1 cellular context compared by ENCODE assay signal in the genomic region with DNA sequence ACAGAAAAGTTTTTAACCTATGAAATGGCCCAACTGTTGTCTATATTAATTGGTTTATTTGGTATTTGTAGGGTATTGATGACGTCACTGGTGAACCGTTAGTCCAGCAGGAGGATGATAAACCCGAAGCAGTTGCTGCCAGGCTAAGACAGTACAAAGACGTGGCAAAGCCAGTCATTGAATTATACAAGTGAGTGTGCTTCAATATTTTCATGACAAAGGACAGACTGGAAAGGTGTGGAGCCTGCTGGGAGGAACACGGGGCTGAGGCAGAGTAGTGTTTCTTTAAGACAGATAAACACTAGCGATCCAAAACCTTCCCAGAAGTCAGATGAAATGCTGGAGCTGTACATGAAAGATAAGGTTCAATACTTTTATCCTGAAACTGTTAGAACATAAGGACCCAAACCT.
TF ChIP-seq lines count a peak whose summit lies in the region.

No MANE protein-coding gene starts in this region.

TF ChIP-seq in K562, 482 proteins besides CTCF, POLR2A, EP300 and RAD21 (continued from another document and continues in another):
- TF ChIP-seq, protein P1, sequence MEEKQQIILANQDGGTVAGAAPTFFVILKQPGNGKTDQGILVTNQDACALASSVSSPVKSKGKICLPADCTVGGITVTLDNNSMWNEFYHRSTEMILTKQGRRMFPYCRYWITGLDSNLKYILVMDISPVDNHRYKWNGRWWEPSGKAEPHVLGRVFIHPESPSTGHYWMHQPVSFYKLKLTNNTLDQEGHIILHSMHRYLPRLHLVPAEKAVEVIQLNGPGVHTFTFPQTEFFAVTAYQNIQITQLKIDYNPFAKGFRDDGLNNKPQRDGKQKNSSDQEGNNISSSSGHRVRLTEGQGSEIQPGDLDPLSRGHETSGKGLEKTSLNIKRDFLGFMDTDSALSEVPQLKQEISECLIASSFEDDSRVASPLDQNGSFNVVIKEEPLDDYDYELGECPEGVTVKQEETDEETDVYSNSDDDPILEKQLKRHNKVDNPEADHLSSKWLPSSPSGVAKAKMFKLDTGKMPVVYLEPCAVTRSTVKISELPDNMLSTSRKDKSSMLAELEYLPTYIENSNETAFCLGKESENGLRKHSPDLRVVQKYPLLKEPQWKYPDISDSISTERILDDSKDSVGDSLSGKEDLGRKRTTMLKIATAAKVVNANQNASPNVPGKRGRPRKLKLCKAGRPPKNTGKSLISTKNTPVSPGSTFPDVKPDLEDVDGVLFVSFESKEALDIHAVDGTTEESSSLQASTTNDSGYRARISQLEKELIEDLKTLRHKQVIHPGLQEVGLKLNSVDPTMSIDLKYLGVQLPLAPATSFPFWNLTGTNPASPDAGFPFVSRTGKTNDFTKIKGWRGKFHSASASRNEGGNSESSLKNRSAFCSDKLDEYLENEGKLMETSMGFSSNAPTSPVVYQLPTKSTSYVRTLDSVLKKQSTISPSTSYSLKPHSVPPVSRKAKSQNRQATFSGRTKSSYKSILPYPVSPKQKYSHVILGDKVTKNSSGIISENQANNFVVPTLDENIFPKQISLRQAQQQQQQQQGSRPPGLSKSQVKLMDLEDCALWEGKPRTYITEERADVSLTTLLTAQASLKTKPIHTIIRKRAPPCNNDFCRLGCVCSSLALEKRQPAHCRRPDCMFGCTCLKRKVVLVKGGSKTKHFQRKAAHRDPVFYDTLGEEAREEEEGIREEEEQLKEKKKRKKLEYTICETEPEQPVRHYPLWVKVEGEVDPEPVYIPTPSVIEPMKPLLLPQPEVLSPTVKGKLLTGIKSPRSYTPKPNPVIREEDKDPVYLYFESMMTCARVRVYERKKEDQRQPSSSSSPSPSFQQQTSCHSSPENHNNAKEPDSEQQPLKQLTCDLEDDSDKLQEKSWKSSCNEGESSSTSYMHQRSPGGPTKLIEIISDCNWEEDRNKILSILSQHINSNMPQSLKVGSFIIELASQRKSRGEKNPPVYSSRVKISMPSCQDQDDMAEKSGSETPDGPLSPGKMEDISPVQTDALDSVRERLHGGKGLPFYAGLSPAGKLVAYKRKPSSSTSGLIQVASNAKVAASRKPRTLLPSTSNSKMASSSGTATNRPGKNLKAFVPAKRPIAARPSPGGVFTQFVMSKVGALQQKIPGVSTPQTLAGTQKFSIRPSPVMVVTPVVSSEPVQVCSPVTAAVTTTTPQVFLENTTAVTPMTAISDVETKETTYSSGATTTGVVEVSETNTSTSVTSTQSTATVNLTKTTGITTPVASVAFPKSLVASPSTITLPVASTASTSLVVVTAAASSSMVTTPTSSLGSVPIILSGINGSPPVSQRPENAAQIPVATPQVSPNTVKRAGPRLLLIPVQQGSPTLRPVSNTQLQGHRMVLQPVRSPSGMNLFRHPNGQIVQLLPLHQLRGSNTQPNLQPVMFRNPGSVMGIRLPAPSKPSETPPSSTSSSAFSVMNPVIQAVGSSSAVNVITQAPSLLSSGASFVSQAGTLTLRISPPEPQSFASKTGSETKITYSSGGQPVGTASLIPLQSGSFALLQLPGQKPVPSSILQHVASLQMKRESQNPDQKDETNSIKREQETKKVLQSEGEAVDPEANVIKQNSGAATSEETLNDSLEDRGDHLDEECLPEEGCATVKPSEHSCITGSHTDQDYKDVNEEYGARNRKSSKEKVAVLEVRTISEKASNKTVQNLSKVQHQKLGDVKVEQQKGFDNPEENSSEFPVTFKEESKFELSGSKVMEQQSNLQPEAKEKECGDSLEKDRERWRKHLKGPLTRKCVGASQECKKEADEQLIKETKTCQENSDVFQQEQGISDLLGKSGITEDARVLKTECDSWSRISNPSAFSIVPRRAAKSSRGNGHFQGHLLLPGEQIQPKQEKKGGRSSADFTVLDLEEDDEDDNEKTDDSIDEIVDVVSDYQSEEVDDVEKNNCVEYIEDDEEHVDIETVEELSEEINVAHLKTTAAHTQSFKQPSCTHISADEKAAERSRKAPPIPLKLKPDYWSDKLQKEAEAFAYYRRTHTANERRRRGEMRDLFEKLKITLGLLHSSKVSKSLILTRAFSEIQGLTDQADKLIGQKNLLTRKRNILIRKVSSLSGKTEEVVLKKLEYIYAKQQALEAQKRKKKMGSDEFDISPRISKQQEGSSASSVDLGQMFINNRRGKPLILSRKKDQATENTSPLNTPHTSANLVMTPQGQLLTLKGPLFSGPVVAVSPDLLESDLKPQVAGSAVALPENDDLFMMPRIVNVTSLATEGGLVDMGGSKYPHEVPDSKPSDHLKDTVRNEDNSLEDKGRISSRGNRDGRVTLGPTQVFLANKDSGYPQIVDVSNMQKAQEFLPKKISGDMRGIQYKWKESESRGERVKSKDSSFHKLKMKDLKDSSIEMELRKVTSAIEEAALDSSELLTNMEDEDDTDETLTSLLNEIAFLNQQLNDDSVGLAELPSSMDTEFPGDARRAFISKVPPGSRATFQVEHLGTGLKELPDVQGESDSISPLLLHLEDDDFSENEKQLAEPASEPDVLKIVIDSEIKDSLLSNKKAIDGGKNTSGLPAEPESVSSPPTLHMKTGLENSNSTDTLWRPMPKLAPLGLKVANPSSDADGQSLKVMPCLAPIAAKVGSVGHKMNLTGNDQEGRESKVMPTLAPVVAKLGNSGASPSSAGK (IDR thresholded peaks at IDR 0.05) = peak; percentile 32; the same call in 1 of the 2 replicates
- TF ChIP-seq MTA1 (IDR thresholded peaks at IDR 0.05; ENCODE audit: borderline replicate concordance) (0 out of 2 replicates have a peak, but pooled peaks have one; percentile 57), ZNF766 (CRISPR knock-in tag; conservative IDR thresholded peaks at IDR 0.05) (no peak), FOXK2 (conservative IDR thresholded peaks at IDR 0.05 in 1 of 2, IDR thresholded peaks at IDR 0.05 in 1 of 2; ENCODE audit: low read depth in 2 of 2) (no peak), TAF9B (IDR thresholded peaks at IDR 0.05; ENCODE audit: partially characterized antibody) (peak; percentile 17), RCOR1 (IDR thresholded peaks at IDR 0.05; ENCODE audit: borderline replicate concordance in 1 of 2, low read depth in 2 of 2, low read length in 2 of 2) (peak in 1 of 2 experiments; percentile 66; a peak in 2 of 4 replicates), NCOR1 (IDR thresholded peaks at IDR 0.05) (peak; percentile 58), MECOM (CRISPR knock-in tag; IDR thresholded peaks at IDR 0.05) (peak; percentile 20; the same call in 1 of the 2 replicates), NFATC3 (IDR thresholded peaks at IDR 0.05) (no peak), ZNF780A (CRISPR knock-in tag; IDR thresholded peaks at IDR 0.05) (no peak), ZNF121 (CRISPR knock-in tag; conservative IDR thresholded peaks at IDR 0.05) (no peak), ZNF507 (tag; conservative IDR thresholded peaks at IDR 0.05) (no peak), PURB (CRISPR knock-in tag; IDR thresholded peaks at IDR 0.05; ENCODE audit: low read depth) (no peak), MTF1 (CRISPR knock-in tag; IDR thresholded peaks at IDR 0.05; ENCODE audit: borderline replicate concordance) (no peak), ZNF324 (CRISPR knock-in tag; IDR thresholded peaks at IDR 0.05) (no peak; the same call in 1 of the 2 replicates), NCOA1 (IDR thresholded peaks at IDR 0.05; ENCODE audit: low read depth) (no peak), NR4A1 (CRISPR knock-in tag; IDR thresholded peaks at IDR 0.05) (no peak), NR4A1 (tag; IDR thresholded peaks at IDR 0.05) (peak; percentile 43; the same call in 1 of the 2 replicates), ZNF77 (CRISPR knock-in tag; IDR thresholded peaks at IDR 0.05) (no peak), FOSL1 (tag; conservative IDR thresholded peaks at IDR 0.05) (0 out of 2 replicates have a peak, but pooled peaks have one; percentile 24), ESRRA (IDR thresholded peaks at IDR 0.05; ENCODE audit: borderline replicate concordance, low read depth) (no peak), MYBL2 (IDR thresholded peaks at IDR 0.05; ENCODE audit: low read depth) (peak; percentile 43; the same call in 1 of the 2 replicates), MYBL2 (CRISPR knock-in tag; IDR thresholded peaks at IDR 0.05; ENCODE audit: borderline replicate concordance) (no peak), NBN (IDR thresholded peaks at IDR 0.05; ENCODE audit: low read depth) (peak; percentile 73), DPF2 (IDR thresholded peaks at IDR 0.05) (peak; percentile 47; the same call in 1 of the 2 replicates), TAL1 (IDR thresholded peaks at IDR 0.05) (peak; percentile 60; the same call in 1 of the 2 replicates), ZNF431 (CRISPR knock-in tag; IDR thresholded peaks at IDR 0.05) (no peak), ZSCAN32 (CRISPR knock-in tag; IDR thresholded peaks at IDR 0.05) (no peak), ARID1B (IDR thresholded peaks at IDR 0.05) (peak; percentile 82), CCNT2 (IDR thresholded peaks at IDR 0.05; ENCODE audit: borderline replicate concordance, extremely low read depth, insufficient read length, low read depth, low read length) (peak; percentile 31), STAT5A (IDR thresholded peaks at IDR 0.05; ENCODE audit: borderline replicate concordance, low read length) (peak; percentile 42; the same call in 1 of the 2 replicates), SMAD1 (IDR thresholded peaks at IDR 0.05; ENCODE audit: low read depth, low read length, partially characterized antibody) (no peak), NONO (IDR thresholded peaks at IDR 0.05; ENCODE audit: low read depth in 2 of 2, low read length in 1 of 2) (0 out of 4 replicates have a peak, but pooled peaks of 1 of the 2 experiments have one; percentile 8), ATF1 (CRISPR knock-in tag; IDR thresholded peaks at IDR 0.05) (no peak), ATF1 (tag; IDR thresholded peaks at IDR 0.05) (peak; percentile 97), ZNF445 (CRISPR knock-in tag; IDR thresholded peaks at IDR 0.05; ENCODE audit: low read depth) (0 out of 2 replicates have a peak, but pooled peaks have one; percentile 40), ILK (tag; IDR thresholded peaks at IDR 0.05; ENCODE audit: borderline replicate concordance, low read depth) (no peak), SMARCE1 (IDR thresholded peaks at IDR 0.05) (peak; percentile 46; the same call in 1 of the 2 replicates), PCBP2 (IDR thresholded peaks at IDR 0.05; ENCODE audit: low read depth, low read length, poor library complexity, severe bottlenecking) (no peak), ZNF12 (CRISPR knock-in tag; IDR thresholded peaks at IDR 0.05) (no peak), POLR2AphosphoS5 (IDR thresholded peaks at IDR 0.05; ENCODE audit: control insufficient read depth, insufficient read depth, low read depth, low read length) (no peak), PTRF (tag; IDR thresholded peaks at IDR 0.05) (no peak), ZEB2 (IDR thresholded peaks at IDR 0.05) (no peak), RBM25 (IDR thresholded peaks at IDR 0.05; ENCODE audit: low read depth, low read length, severe bottlenecking) (no peak)
- TF ChIP-seq, protein P2, sequence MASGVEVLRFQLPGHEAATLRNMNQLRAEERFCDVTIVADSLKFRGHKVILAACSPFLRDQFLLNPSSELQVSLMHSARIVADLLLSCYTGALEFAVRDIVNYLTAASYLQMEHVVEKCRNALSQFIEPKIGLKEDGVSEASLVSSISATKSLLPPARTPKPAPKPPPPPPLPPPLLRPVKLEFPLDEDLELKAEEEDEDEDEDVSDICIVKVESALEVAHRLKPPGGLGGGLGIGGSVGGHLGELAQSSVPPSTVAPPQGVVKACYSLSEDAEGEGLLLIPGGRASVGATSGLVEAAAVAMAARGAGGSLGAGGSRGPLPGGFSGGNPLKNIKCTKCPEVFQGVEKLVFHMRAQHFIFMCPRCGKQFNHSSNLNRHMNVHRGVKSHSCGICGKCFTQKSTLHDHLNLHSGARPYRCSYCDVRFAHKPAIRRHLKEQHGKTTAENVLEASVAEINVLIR (CRISPR knock-in tag; IDR thresholded peaks at IDR 0.05) = peak; percentile 56; the same call in 1 of the 2 replicates
- TF ChIP-seq, protein P3, sequence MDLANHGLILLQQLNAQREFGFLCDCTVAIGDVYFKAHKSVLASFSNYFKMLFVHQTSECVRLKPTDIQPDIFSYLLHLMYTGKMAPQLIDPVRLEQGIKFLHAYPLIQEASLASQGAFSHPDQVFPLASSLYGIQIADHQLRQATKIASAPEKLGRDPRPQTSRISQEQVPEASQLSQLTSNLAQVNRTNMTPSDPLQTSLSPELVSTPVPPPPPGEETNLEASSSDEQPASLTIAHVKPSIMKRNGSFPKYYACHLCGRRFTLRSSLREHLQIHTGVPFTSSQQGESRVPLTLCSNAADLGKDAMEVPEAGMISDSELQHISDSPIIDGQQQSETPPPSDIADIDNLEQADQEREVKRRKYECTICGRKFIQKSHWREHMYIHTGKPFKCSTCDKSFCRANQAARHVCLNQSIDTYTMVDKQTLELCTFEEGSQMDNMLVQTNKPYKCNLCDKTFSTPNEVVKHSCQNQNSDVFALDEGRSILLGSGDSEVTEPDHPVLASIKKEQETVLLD (IDR thresholded peaks at IDR 0.05) = no peak
- TF ChIP-seq, protein P4, sequence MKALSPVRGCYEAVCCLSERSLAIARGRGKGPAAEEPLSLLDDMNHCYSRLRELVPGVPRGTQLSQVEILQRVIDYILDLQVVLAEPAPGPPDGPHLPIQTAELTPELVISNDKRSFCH (CRISPR knock-in tag; IDR thresholded peaks at IDR 0.05) = no peak
- TF ChIP-seq, protein P4 (tag; IDR thresholded peaks at IDR 0.05) = 0 out of 2 replicates have a peak, but pooled peaks have one; percentile 6
- TF ChIP-seq, protein P5, sequence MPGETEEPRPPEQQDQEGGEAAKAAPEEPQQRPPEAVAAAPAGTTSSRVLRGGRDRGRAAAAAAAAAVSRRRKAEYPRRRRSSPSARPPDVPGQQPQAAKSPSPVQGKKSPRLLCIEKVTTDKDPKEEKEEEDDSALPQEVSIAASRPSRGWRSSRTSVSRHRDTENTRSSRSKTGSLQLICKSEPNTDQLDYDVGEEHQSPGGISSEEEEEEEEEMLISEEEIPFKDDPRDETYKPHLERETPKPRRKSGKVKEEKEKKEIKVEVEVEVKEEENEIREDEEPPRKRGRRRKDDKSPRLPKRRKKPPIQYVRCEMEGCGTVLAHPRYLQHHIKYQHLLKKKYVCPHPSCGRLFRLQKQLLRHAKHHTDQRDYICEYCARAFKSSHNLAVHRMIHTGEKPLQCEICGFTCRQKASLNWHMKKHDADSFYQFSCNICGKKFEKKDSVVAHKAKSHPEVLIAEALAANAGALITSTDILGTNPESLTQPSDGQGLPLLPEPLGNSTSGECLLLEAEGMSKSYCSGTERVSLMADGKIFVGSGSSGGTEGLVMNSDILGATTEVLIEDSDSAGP (CRISPR knock-in tag; IDR thresholded peaks at IDR 0.05) = peak; percentile 80; the same call in 1 of the 2 replicates
- TF ChIP-seq, protein P6, sequence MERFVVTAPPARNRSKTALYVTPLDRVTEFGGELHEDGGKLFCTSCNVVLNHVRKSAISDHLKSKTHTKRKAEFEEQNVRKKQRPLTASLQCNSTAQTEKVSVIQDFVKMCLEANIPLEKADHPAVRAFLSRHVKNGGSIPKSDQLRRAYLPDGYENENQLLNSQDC (CRISPR knock-in tag; IDR thresholded peaks at IDR 0.05) = no peak
- TF ChIP-seq, protein P7, sequence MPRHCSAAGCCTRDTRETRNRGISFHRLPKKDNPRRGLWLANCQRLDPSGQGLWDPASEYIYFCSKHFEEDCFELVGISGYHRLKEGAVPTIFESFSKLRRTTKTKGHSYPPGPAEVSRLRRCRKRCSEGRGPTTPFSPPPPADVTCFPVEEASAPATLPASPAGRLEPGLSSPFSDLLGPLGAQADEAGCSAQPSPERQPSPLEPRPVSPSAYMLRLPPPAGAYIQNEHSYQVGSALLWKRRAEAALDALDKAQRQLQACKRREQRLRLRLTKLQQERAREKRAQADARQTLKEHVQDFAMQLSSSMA (CRISPR knock-in tag; IDR thresholded peaks at IDR 0.05) = no peak
